ENCODE assay signal across 9 cellular contexts in the genomic region with DNA sequence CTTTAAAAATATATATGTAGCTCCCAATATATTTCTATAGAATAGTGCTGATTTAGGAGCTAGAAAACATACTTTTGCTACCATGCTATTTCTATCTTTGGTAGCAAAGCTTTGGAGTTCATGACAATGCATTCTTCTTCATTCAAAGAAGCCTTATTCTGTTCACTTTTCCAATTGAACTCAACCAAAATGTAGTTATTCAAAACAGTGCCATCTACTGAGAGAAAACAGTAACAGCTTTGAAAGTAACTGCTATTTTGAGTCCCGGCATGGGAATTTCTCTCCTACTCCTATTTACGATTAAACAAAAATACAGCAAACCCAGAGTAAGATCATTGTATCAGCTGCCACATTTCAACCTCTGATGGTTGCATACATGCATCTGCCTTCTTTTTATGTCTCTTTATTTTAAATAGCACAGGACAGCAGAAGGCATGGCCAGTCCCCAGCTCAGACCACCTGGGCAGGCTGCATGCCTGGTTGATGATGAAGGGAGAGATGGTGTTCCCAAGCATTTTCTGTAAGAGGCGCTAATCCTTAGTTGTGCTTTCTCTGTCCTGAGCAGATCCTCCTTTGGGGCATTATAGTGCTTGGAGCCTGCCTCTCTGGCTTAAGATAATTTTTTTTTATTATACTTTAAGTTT.
DNase-seq lines count a peak whose midpoint lies in the region; ATAC-seq and TF ChIP-seq lines count a peak whose summit lies in the region.
"Had no signal": no experiment of that assay in that cellular context is flagged by ENCODE, and none has a peak within 500 bp of the region (broad histone marks: within the 10 kb centered on the region; RNA-seq: fewer than 3 reads in every experiment).

No MANE protein-coding gene starts in this region.

- no peak for TF ChIP-seq CTCF in vagina (IDR thresholded peaks at IDR 0.05)

- H3K27me3 ChIP-seq in vagina: no peaks in the 10 kb centered on the region

- H3K27ac ChIP-seq in vagina: no peak overlapping the region

- TF ChIP-seq POLR2A in vagina (IDR thresholded peaks at IDR 0.05): no peak

- H3K4me1 ChIP-seq in vagina: no peaks in the 10 kb centered on the region

- H3K9me3 ChIP-seq in vagina: no peaks in the 10 kb centered on the region

- intact Hi-C loops in vagina (cut with DNase I): no loop called here

- no peak overlapping the region for H3K4me3 ChIP-seq in vagina

- H3K36me3 ChIP-seq in vagina: no peaks in the 10 kb centered on the region

- ATAC-seq in GM21528 (IDR thresholded peaks at IDR 0.05; ENCODE audit: low FRiP score, unreplicated experiment): no peak
- ATAC-seq in HG03280 (IDR thresholded peaks at IDR 0.05; ENCODE audit: unreplicated experiment): no peak

- DNase-seq in NCI-H2171 treated with DMSO at 0.1 percent for 48 hours (lab: John Stamatoyannopoulos, UW) (peak; percentile 26), NCI-H2171 (lab: John Stamatoyannopoulos, UW) (no peak), NCI-H1694 treated with DMSO at 0.1 percent for 48 hours (lab: John Stamatoyannopoulos, UW) (peak; percentile 22), dermis blood vessel endothelial cell (peak; percentile 28), putamen (ENCODE audit: low spot score) (peak; percentile 3), vagina (ENCODE audit: extremely low spot score in 2 of 2) (no peak)
- DNase-seq: effector memory CD4-positive, alpha-beta T cell had no signal

Comparison
In these comparisons a context has a peak if more than half of its experiments do, and no peak if none do; other contexts are left out.
1. DNase-seq: peak in NCI-H2171 treated with DMSO at 0.1 percent for 48 hours (single experiment), NCI-H1694 treated with DMSO at 0.1 percent for 48 hours (single experiment), dermis blood vessel endothelial cell (single experiment) and putamen (single experiment); none in NCI-H2171 (single experiment) and vagina (0 of 2).